ENCODE assay signal across 19 cellular contexts in genomic region chr1:62385923-62386322, GRCh38.
"Had no signal": no experiment of that assay in that cellular context is flagged by ENCODE, and none has a peak within 500 bp of the region (broad histone marks: within the 10 kb centered on the region; RNA-seq: fewer than 3 reads in every experiment).

No MANE protein-coding gene starts in this region.

- H3K27me3 ChIP-seq: ascending aorta, esophagus muscularis mucosa, heart left ventricle had no signal

- H3K9me3 Mint-ChIP-seq: activated CD4-positive, alpha-beta T cell treated with anti-CD3 and anti-CD28 coated beads, Interleukin-2, amount 10 ng/mL, durations not matched to agents 24 days and 14 days; activated CD8-positive, alpha-beta T cell treated with anti-CD3 and anti-CD28 coated beads for 36 hours; activated naive CD4-positive, alpha-beta T cell treated with anti-CD3 and anti-CD28 coated beads for 36 hours; activated naive CD8-positive, alpha-beta T cell treated with anti-CD3 and anti-CD28 coated beads, Interleukin-2, amount 50 U/mL, for 24 hours; activated T-cell treated with anti-CD3 and anti-CD28 coated beads, Interleukin-2, amount 50 U/mL, for 24 hours; activated T-helper 2 cell treated with anti-CD3 and anti-CD28 coated beads, Interferon-gamma antibody, Interleukin-2, Interleukin-4, amounts not matched to agents 10 μg/mL and 5 μg/mL and 100 μg/mL, durations not matched to agents 14 hours and 24 hours and 36 hours; dendritic cell treated with granulocyte-macrophage colony-stimulating factor and Interleukin-4, amounts not matched to agents 40 ng/mL and 50 ng/mL, for 4 days; naive thymus-derived CD4-positive, alpha-beta T cell had no signal

- H3K27ac ChIP-seq: ascending aorta, esophagus muscularis mucosa, gastroesophageal sphincter, heart left ventricle, left ventricle myocardium inferior had no signal

- H3K27ac Mint-ChIP-seq: activated CD4-positive, alpha-beta T cell treated with anti-CD3 and anti-CD28 coated beads, Interleukin-2, amount 10 ng/mL, durations not matched to agents 24 days and 14 days; activated CD8-positive, alpha-beta T cell treated with anti-CD3 and anti-CD28 coated beads for 36 hours; activated naive CD4-positive, alpha-beta T cell treated with anti-CD3 and anti-CD28 coated beads for 36 hours; activated naive CD8-positive, alpha-beta T cell treated with anti-CD3 and anti-CD28 coated beads, Interleukin-2, amount 50 U/mL, for 24 hours; activated T-cell treated with anti-CD3 and anti-CD28 coated beads, Interleukin-2, amount 50 U/mL, for 24 hours; activated T-helper 2 cell treated with anti-CD3 and anti-CD28 coated beads, Interferon-gamma antibody, Interleukin-2, Interleukin-4, amounts not matched to agents 10 μg/mL and 5 μg/mL and 100 μg/mL, durations not matched to agents 14 hours and 24 hours and 36 hours; dendritic cell treated with granulocyte-macrophage colony-stimulating factor and Interleukin-4, amounts not matched to agents 40 ng/mL and 50 ng/mL, for 4 days; naive thymus-derived CD4-positive, alpha-beta T cell had no signal

- H3K4me1 Mint-ChIP-seq: activated CD4-positive, alpha-beta T cell treated with anti-CD3 and anti-CD28 coated beads, Interleukin-2, amount 10 ng/mL, durations not matched to agents 24 days and 14 days; activated naive CD8-positive, alpha-beta T cell treated with anti-CD3 and anti-CD28 coated beads, Interleukin-2, amount 50 U/mL, for 24 hours; naive thymus-derived CD4-positive, alpha-beta T cell had no signal

- H3K4me1 ChIP-seq: ascending aorta, gastroesophageal sphincter had no signal

- H3K9me3 ChIP-seq: ascending aorta, esophagus muscularis mucosa, gastroesophageal sphincter, heart left ventricle, left ventricle myocardium inferior, mucosa of descending colon had no signal

- H3K36me3 Mint-ChIP-seq: naive thymus-derived CD4-positive, alpha-beta T cell had no signal

- H3K4me3 ChIP-seq: ascending aorta, esophagus muscularis mucosa, gastroesophageal sphincter, heart left ventricle, left ventricle myocardium inferior, mucosa of descending colon had no signal

- H3K36me3 ChIP-seq: ascending aorta, esophagus muscularis mucosa, gastroesophageal sphincter, heart left ventricle, left ventricle myocardium inferior had no signal

- DNase-seq: activated CD4-positive, alpha-beta T cell treated with anti-CD3 and anti-CD28 coated beads, Interleukin-2, amount 10 ng/mL, durations not matched to agents 24 days and 14 days; activated CD8-positive, alpha-beta T cell treated with anti-CD3 and anti-CD28 coated beads for 36 hours; activated naive CD4-positive, alpha-beta T cell treated with anti-CD3 and anti-CD28 coated beads for 36 hours; activated naive CD8-positive, alpha-beta T cell treated with anti-CD3 and anti-CD28 coated beads, Interleukin-2, amount 50 U/mL, for 24 hours; activated T-cell treated with anti-CD3 and anti-CD28 coated beads, Interleukin-2, amount 50 U/mL, for 24 hours; effector memory CD4-positive, alpha-beta T cell; heart left ventricle; left ventricle myocardium inferior; mammary epithelial cell; mucosa of descending colon; naive thymus-derived CD4-positive, alpha-beta T cell; stimulated activated CD4-positive, alpha-beta T cell treated with anti-CD3 and anti-CD28 coated beads, Interleukin-2, amount 100 ng/mL, for 24 hours; stimulated activated naive CD4-positive, alpha-beta T cell treated with Interleukin-2 at 50 U/mL for 16 hours; T1000 had no signal

- H3K4me3 Mint-ChIP-seq: activated CD4-positive, alpha-beta T cell treated with anti-CD3 and anti-CD28 coated beads, Interleukin-2, amount 10 ng/mL, durations not matched to agents 24 days and 14 days; activated CD8-positive, alpha-beta T cell treated with anti-CD3 and anti-CD28 coated beads for 36 hours; activated naive CD4-positive, alpha-beta T cell treated with anti-CD3 and anti-CD28 coated beads for 36 hours; activated naive CD8-positive, alpha-beta T cell treated with anti-CD3 and anti-CD28 coated beads, Interleukin-2, amount 50 U/mL, for 24 hours; activated T-cell treated with anti-CD3 and anti-CD28 coated beads, Interleukin-2, amount 50 U/mL, for 24 hours; dendritic cell treated with granulocyte-macrophage colony-stimulating factor and Interleukin-4, amounts not matched to agents 40 ng/mL and 50 ng/mL, for 4 days; naive thymus-derived CD4-positive, alpha-beta T cell had no signal
